In genomic region chr10:79046991-79047874, GRCh38 we compare ENCODE assay signal across 10 cellular contexts. TPM values are rescaled to one million over a fixed set of nuclear protein-coding genes. Genes with fewer than 3 reads are reported as not detected.
A peak's percentile ranks its signal among the peaks of the same experiment; 100 is the strongest.
DNase-seq lines count a peak whose midpoint lies in the region; ATAC-seq and TF ChIP-seq lines count a peak whose summit lies in the region.
"Had no signal": no experiment of that assay in that cellular context is flagged by ENCODE, and none has a peak within 500 bp of the region (broad histone marks: within the 10 kb centered on the region; RNA-seq: fewer than 3 reads in every experiment).

No MANE protein-coding gene starts in this region.

- H3K4me3 ChIP-seq in CD8-positive, alpha-beta memory T cell (ENCODE audit: low read length): peak overlapping the region; percentile 54

- H3K9me3 Mint-ChIP-seq in CD8-positive, alpha-beta memory T cell: no peaks in the 10 kb centered on the region
- H3K9me3 Mint-ChIP-seq: H9 had no signal

- no peaks in the 10 kb centered on the region for H3K27me3 ChIP-seq in CD8-positive, alpha-beta memory T cell (ENCODE audit: insufficient read depth, low read length, poor library complexity, severe bottlenecking)

- POLR2A ChIA-PET in CD8-positive, alpha-beta memory T cell (lab: Charles Lee): no interaction called here
- POLR2A ChIA-PET in RWPE1 (lab: Yijun Ruan, JAX; ENCODE audit: low non-redundant PET): no interaction called here

- no peak for TF ChIP-seq CTCF in RWPE1 (conservative IDR thresholded peaks at IDR 0.05; ENCODE audit: low read depth)

- no peaks in the 10 kb centered on the region for H3K27me3 Mint-ChIP-seq in CD8-positive, alpha-beta memory T cell

- no peaks in the 10 kb centered on the region for H3K9me3 ChIP-seq in CD8-positive, alpha-beta memory T cell (ENCODE audit: low read length)

- peak in 1 of 5 donors; percentile 14 for DNase-seq in CD8-positive, alpha-beta memory T cell
- DNase-seq in RWPE1 (ENCODE audit: low spot score) (no peak), Right ventricle myocardium superior (no peak), pons (ENCODE audit: low spot score) (peak; percentile 48), SW 1271 (lab: John Stamatoyannopoulos, UW) (no peak), NCI-H524 (lab: John Stamatoyannopoulos, UW) (no peak)
- DNase-seq in effector CD4-positive, alpha-beta T cell: no peak
- DNase-seq: EL, H9 had no signal

- ATAC-seq in Right ventricle myocardium superior (ENCODE audit: poor library complexity) (peak; percentile 67), HG02840 (IDR thresholded peaks at IDR 0.05; ENCODE audit: low FRiP score, unreplicated experiment) (no peak)

- H3K27ac Mint-ChIP-seq in CD8-positive, alpha-beta memory T cell: peak overlapping the region; percentile 44 to 95 (median 85)
- H3K27ac Mint-ChIP-seq: H9 had no signal

- H3K4me1 Mint-ChIP-seq in CD8-positive, alpha-beta memory T cell: peaks cover 39 to 73% (median 67%) of the 10 kb centered on the region in 3 donors

- CTCF ChIA-PET in CD8-positive, alpha-beta memory T cell (lab: Charles Lee): interaction anchor here (0.8 to 1.0 kb wide), 2 partner anchors 19 to 88 kb away, joined by 3 to 4 read pairs; no protein-coding TSS in a partner anchor
- CTCF ChIA-PET in RWPE1 (lab: Yijun Ruan, JAX): interaction anchor here (0.5 kb wide), 2 partner anchors 15 to 1000 kb away, joined by 3 to 4 read pairs; no protein-coding TSS in a partner anchor

- H3K4me3 Mint-ChIP-seq in CD8-positive, alpha-beta memory T cell: peak overlapping the region in 4 of 7 donors; percentile 7 to 72 (median 60)
- H3K4me3 Mint-ChIP-seq: H9 had no signal

- no peaks in the 10 kb centered on the region for H3K36me3 Mint-ChIP-seq in CD8-positive, alpha-beta memory T cell

- H3K27ac ChIP-seq in CD8-positive, alpha-beta memory T cell (ENCODE audit: low read depth, low read length): peak overlapping the region; percentile 72
- peak overlapping the region; percentile 78 for H3K27ac ChIP-seq in RWPE1

- peaks cover 51% of the 10 kb centered on the region for H3K4me1 ChIP-seq in CD8-positive, alpha-beta memory T cell (ENCODE audit: insufficient read depth, low read length)

- intact Hi-C loops in Right ventricle myocardium superior (cut with DNase I): no loop called here

- H3K36me3 ChIP-seq in CD8-positive, alpha-beta memory T cell (ENCODE audit: insufficient read depth, low read length): no peaks in the 10 kb centered on the region

RNA-seq across cellular contexts. Expression of gene ZMIZ1, which starts 21.5 kb away (rescaled TPM):
- 10 to 100 TPM; 34.7 to 36.3 TPM for total RNA-seq in CD8-positive, alpha-beta memory T cell
- polyA plus RNA-seq in CD8-positive, alpha-beta memory T cell: 8.0 TPM
- total RNA-seq in Right ventricle myocardium superior: 44.8 TPM
